ENCODE assay signal across 21 cellular contexts in the genomic region with DNA sequence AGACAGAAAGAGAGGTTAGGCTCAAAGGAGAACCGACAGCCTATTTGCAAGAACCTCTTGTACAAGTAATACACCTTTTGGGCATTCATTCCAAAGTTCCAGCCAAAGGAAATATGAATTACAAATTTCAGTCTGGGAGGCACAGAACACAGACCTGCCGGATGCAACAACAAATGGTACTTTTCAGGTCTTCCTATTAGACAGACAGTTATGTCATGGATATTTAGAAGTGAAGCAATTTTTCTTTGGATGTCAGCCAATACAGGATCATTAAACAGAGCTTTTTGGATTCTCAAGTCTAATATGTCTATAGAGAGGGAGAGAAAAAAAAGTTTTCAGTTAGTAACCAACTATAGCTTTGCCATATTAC.
DNase-seq lines count a peak whose midpoint lies in the region; ATAC-seq, FAIRE-seq and TF ChIP-seq lines count a peak whose summit lies in the region.
"Had no signal": no experiment of that assay in that cellular context is flagged by ENCODE, and none has a peak within 500 bp of the region (broad histone marks: within the 10 kb centered on the region; RNA-seq: fewer than 3 reads in every experiment).

No MANE protein-coding gene starts in this region.

- no TSS peak for BruUV-seq in HepG2 (replicated peaks; lab: Mats Ljungman, UMichigan)

- no peak overlapping the region for H2AFZ ChIP-seq in HepG2 (ENCODE audit: low read length)
- no peak overlapping the region for H2AFZ ChIP-seq in astrocyte (ENCODE audit: low read depth, low read length)

- FAIRE-seq in HepG2 (lab: Jason Lieb, UNC) (no peak), astrocyte (lab: Jason Lieb, UNC) (no peak), HTR-8/SVneo (lab: Jason Lieb, UNC) (no peak)
- FAIRE-seq: A204.1, G401.6, GM12891 had no signal

- H3K9me3 ChIP-seq in liver (ENCODE audit: control insufficient read depth in 4 of 4, low read length in 3 of 4), result no peaks in the 10 kb centered on the region
- peaks cover 26% of the 10 kb centered on the region for H3K9me3 ChIP-seq in HepG2 (ENCODE audit: low read length)
- H3K9me3 ChIP-seq in astrocyte (ENCODE audit: insufficient read depth, low read depth, low read length), result no peaks in the 10 kb centered on the region
- H3K9me3 ChIP-seq in endodermal cell (ENCODE audit: control insufficient read depth, low read length), result peaks cover 15% of the 10 kb centered on the region
- H3K9me3 ChIP-seq: Caco-2, SK-N-SH had no signal

- DNase-seq in HepG2 (ENCODE audit: low spot score) (no peak), astrocyte (ENCODE audit: low read depth) (peak; percentile 2), endodermal cell (no peak), hippocampal formation (lab: John Stamatoyannopoulos, UW) (no peak), HTR-8/SVneo (ENCODE audit: insufficient read length, low spot score) (no peak), GM19238 (ENCODE audit: insufficient read length, low spot score) (no peak), NCI-H524 (lab: John Stamatoyannopoulos, UW) (no peak)
- DNase-seq: Caco-2; KG1; NCI-H187 treated with DMSO at 0.1 percent for 48 hours; NCI-H2171 treated with DMSO at 0.1 percent for 48 hours; NCI-H524 treated with DMSO at 0.1 percent for 48 hours; NK-92 treated with Interleukin-12 subunit alpha and Interleukin-12 subunit beta, amount 100 ng/mL, for 24 hours; OCI-M1; SK-N-SH had no signal

- H3K4me2 ChIP-seq in HepG2 (ENCODE audit: low read depth, low read length), result no peak overlapping the region
- H3K4me2 ChIP-seq in astrocyte (ENCODE audit: low read length), result peak overlapping the region; percentile 28
- H3K4me2 ChIP-seq: SK-N-SH had no signal

- H3K27ac Mint-ChIP-seq in astrocyte (ENCODE audit: unreplicated experiment), result peak overlapping the region; percentile 94
- H3K27ac Mint-ChIP-seq in endodermal cell, result no peak overlapping the region

- peaks cover 2% of the 10 kb centered on the region for H3K9me3 Mint-ChIP-seq in astrocyte (ENCODE audit: unreplicated experiment)
- H3K9me3 Mint-ChIP-seq in endodermal cell, result peaks cover 18% of the 10 kb centered on the region

- POLR2A ChIA-PET in HepG2 (lab: Yijun Ruan, JAX), result no interaction called here

- TF ChIP-seq RAD21 in liver (IDR thresholded peaks at IDR 0.05) (no peak), HepG2 (CRISPR knock-in tag; IDR thresholded peaks at IDR 0.05) (no peak)

- CTCF ChIA-PET in HepG2 (lab: Yijun Ruan, JAX; ENCODE audit: low intra/inter-chr PET ratio, low total read pairs), result no interaction called here

- H3K4me3 ChIP-seq in liver (ENCODE audit: low read depth in 1 of 3, low read length in 3 of 3) (no peak overlapping the region), HepG2 (replicated peaks in 1 of 3; ENCODE audit: insufficient read depth in 1 of 3, low read depth in 2 of 3, low read length in 3 of 3) (no peak overlapping the region), astrocyte (ENCODE audit: insufficient read depth, low read depth, low read length) (no peak overlapping the region), endodermal cell (ENCODE audit: low read length) (no peak overlapping the region)

- H3K9ac ChIP-seq in liver (ENCODE audit: low read depth in 1 of 2, low read length in 2 of 2), result no peak overlapping the region
- no peak overlapping the region for H3K9ac ChIP-seq in HepG2 (ENCODE audit: insufficient read depth, low read depth, low read length)
- no peak overlapping the region for H3K9ac ChIP-seq in astrocyte (ENCODE audit: low read length)
- H3K9ac ChIP-seq in endodermal cell (ENCODE audit: extremely low read depth, low read length, poor library complexity, severe bottlenecking), result no peak overlapping the region
- H3K9ac ChIP-seq: SK-N-SH had no signal

- H3K36me3 ChIP-seq in liver (ENCODE audit: control insufficient read depth in 4 of 4, insufficient read depth in 3 of 4, low read depth in 1 of 4, low read length in 3 of 4), result no peaks in the 10 kb centered on the region
- H3K36me3 ChIP-seq in HepG2 (replicated peaks in 1 of 2; ENCODE audit: control insufficient read depth in 1 of 2, insufficient read depth in 2 of 2, low read length in 2 of 2), result no peaks in the 10 kb centered on the region
- H3K36me3 ChIP-seq in astrocyte (ENCODE audit: insufficient read depth, low read length), result no peaks in the 10 kb centered on the region
- no peaks in the 10 kb centered on the region for H3K36me3 ChIP-seq in endodermal cell (ENCODE audit: control insufficient read depth, insufficient read depth, low read length)

- TF ChIP-seq EP300 in HepG2 (IDR thresholded peaks at IDR 0.05; ENCODE audit: low read depth in 2 of 2, low read length in 2 of 2) (no peak), HepG2 (CRISPR knock-in tag; IDR thresholded peaks at IDR 0.05; ENCODE audit: borderline replicate concordance) (no peak)

- no peak for ATAC-seq in HepG2
- ATAC-seq: HCT116 had no signal

- intact Hi-C loops in HepG2 (cut with micrococcal nuclease; ENCODE audit: unreplicated experiment), result no loop called here

- in situ Hi-C loops in HepG2 (cut with HindIII; ENCODE audit: extremely low pct_ligation_motif_present, low pct_unique_long_range_greater_than_20kb), result no loop called here

- H3K79me2 ChIP-seq in HepG2 (ENCODE audit: insufficient read depth, low read length) (no peaks in the 10 kb centered on the region), astrocyte (ENCODE audit: insufficient read depth, low read length) (no peaks in the 10 kb centered on the region)

- no peak for TF ChIP-seq CTCF in liver (IDR thresholded peaks at IDR 0.05; ENCODE audit: low read depth, low read length, missing input control)
- TF ChIP-seq CTCF in HepG2 (CRISPR knock-in tag; IDR thresholded peaks at IDR 0.05), result no peak
- TF ChIP-seq CTCF in astrocyte (IDR thresholded peaks at IDR 0.05; ENCODE audit: insufficient read depth, low read depth, low read length), result no peak
- TF ChIP-seq CTCF in endodermal cell (conservative IDR thresholded peaks at IDR 0.05), result no peak

- H3K4me1 ChIP-seq in liver (ENCODE audit: control insufficient read depth in 4 of 4, insufficient read depth in 4 of 4, low read length in 3 of 4), result peaks cover 5 to 26% (median 25%) of the 10 kb centered on the region in 4 donors
- H3K4me1 ChIP-seq in HepG2 (ENCODE audit: insufficient read depth, low read length), result peaks cover 12% of the 10 kb centered on the region
- peaks cover 9% of the 10 kb centered on the region for H3K4me1 ChIP-seq in astrocyte (ENCODE audit: insufficient read depth, low read length)
- H3K4me1 ChIP-seq in endodermal cell (ENCODE audit: control insufficient read depth, insufficient read depth, low read length), result peaks cover 17% of the 10 kb centered on the region
- H3K4me1 ChIP-seq: Caco-2 had no signal

- H3K27ac ChIP-seq in liver (ENCODE audit: low read depth in 1 of 2, low read length in 2 of 2), result peak overlapping the region; percentile 44 to 67
- H3K27ac ChIP-seq in HepG2 (ENCODE audit: extremely low read length, insufficient read depth, low read length), result no peak overlapping the region
- no peak overlapping the region for H3K27ac ChIP-seq in astrocyte (ENCODE audit: low read depth, low read length)
- H3K27ac ChIP-seq in endodermal cell (ENCODE audit: low read depth, low read length), result peak overlapping the region; percentile 90
- H3K27ac ChIP-seq: HL-60 had no signal

- H3K4me3 Mint-ChIP-seq in astrocyte (ENCODE audit: unreplicated experiment) (no peak overlapping the region), endodermal cell (no peak overlapping the region)

- WGBS in liver, result 32% methylated on average over 2 of the region's 2 CpGs
- 23% methylated on average over 2 of the region's 2 CpGs for WGBS in HepG2 (ENCODE audit: low lambda C conversion rate)
- WGBS in endodermal cell (ENCODE audit: insufficient coverage in 1 of 2, insufficient read length in 1 of 2), 2 experiments, result 72 to 93% methylated on average over 2 of the region's 2 CpGs

- TF ChIP-seq POLR2A in HepG2 (IDR thresholded peaks at IDR 0.05; ENCODE audit: insufficient read depth in 1 of 2, low read depth in 2 of 2, low read length in 2 of 2), result no peak

- H3K27me3 Mint-ChIP-seq in astrocyte (ENCODE audit: low read depth, unreplicated experiment) (peaks cover 2% of the 10 kb centered on the region), endodermal cell (ENCODE audit: insufficient read depth) (peaks cover 45% of the 10 kb centered on the region)

- H4K20me1 ChIP-seq in HepG2 (ENCODE audit: insufficient read depth, low read length) (no peaks in the 10 kb centered on the region), astrocyte (ENCODE audit: insufficient read depth, low read length) (no peaks in the 10 kb centered on the region)

- H3K4me1 Mint-ChIP-seq in astrocyte (ENCODE audit: low read depth, unreplicated experiment), result peaks cover 16% of the 10 kb centered on the region
- peaks cover 37% of the 10 kb centered on the region for H3K4me1 Mint-ChIP-seq in endodermal cell

- H3K27me3 ChIP-seq in liver (ENCODE audit: control insufficient read depth in 4 of 4, insufficient read depth in 4 of 4, low read length in 3 of 4) (no peaks in the 10 kb centered on the region), HepG2 (ENCODE audit: control insufficient read depth in 1 of 2, insufficient read depth in 2 of 2, low read length in 2 of 2) (no peaks in the 10 kb centered on the region), astrocyte (ENCODE audit: insufficient read depth, low read length) (no peaks in the 10 kb centered on the region), endodermal cell (ENCODE audit: control insufficient read depth, insufficient read depth, low read length, poor library complexity, severe bottlenecking) (no peaks in the 10 kb centered on the region)

- H3K36me3 Mint-ChIP-seq in astrocyte (ENCODE audit: low read depth, unreplicated experiment) (no peaks in the 10 kb centered on the region), endodermal cell (ENCODE audit: low read depth) (peaks cover 3% of the 10 kb centered on the region)

TF ChIP-seq in liver, 16 proteins besides CTCF, POLR2A, EP300 and RAD21:
- no peak for TF ChIP-seq NR2F2 (IDR thresholded peaks at IDR 0.05)
- TF ChIP-seq HNF4A (conservative IDR thresholded peaks at IDR 0.05), result peak in 1 of 2 donors; percentile 2
- peak in 1 of 2 donors; percentile 0 for TF ChIP-seq RXRA (IDR thresholded peaks at IDR 0.05)
- TF ChIP-seq FOXA1 (IDR thresholded peaks at IDR 0.05), result no peak
- peak; percentile 5 for TF ChIP-seq SP1 (IDR thresholded peaks at IDR 0.05)
- TF ChIP-seq GABPA (IDR thresholded peaks at IDR 0.05 in 1 of 2, conservative IDR thresholded peaks at IDR 0.05 in 1 of 2), result no peak

TF ChIP-seq in HepG2, 621 proteins besides CTCF, POLR2A, EP300 and RAD21 (continues in another document):
- TF ChIP-seq ZNF12 (CRISPR knock-in tag; IDR thresholded peaks at IDR 0.05) (no peak), MTF2 (CRISPR knock-in tag; IDR thresholded peaks at IDR 0.05; ENCODE audit: borderline replicate concordance) (no peak)

Comparison
In these comparisons a context has a peak if more than half of its experiments do, and no peak if none do; other contexts are left out.
1. H3K27ac ChIP-seq: peak in liver (2 of 2) and endodermal cell (single experiment); none in HepG2 (single experiment) and astrocyte (single experiment).